Comparison of ENCODE assay signal across 1 cellular context in genomic region chr7:95482398-95482797, GRCh38.
TF ChIP-seq lines count a peak whose summit lies in the region.

No MANE protein-coding gene starts in this region.

TF ChIP-seq in HepG2, 621 proteins besides CTCF, POLR2A, EP300 and RAD21:
- TF ChIP-seq CREB3 (CRISPR knock-in tag; IDR thresholded peaks at IDR 0.05) (no peak), ZNF704 (CRISPR knock-in tag; IDR thresholded peaks at IDR 0.05; ENCODE audit: borderline replicate concordance) (no peak)
